8 cellular contexts compared by ENCODE assay signal in genomic region chr7:47552631-47553030, GRCh38. TPM values are rescaled to one million over a fixed set of nuclear protein-coding genes. Genes with fewer than 3 reads are reported as not detected.
DNase-seq lines count a peak whose midpoint lies in the region; ATAC-seq and TF ChIP-seq lines count a peak whose summit lies in the region.

No MANE protein-coding gene starts in this region.

- H3K27ac Mint-ChIP-seq in naive thymus-derived CD4-positive, alpha-beta T cell, result no peak overlapping the region

- peaks cover 0 to 4% (median 0%) of the 10 kb centered on the region in 7 donors for H3K4me1 Mint-ChIP-seq in naive thymus-derived CD4-positive, alpha-beta T cell

- H3K36me3 ChIP-seq in RWPE2 (ENCODE audit: low read depth), result 0 out of 2 replicates have a peak, but pooled peaks cover 5% of the 10 kb centered on the region
- no peaks in the 10 kb centered on the region for H3K36me3 ChIP-seq in naive thymus-derived CD4-positive, alpha-beta T cell (ENCODE audit: control insufficient read depth in 2 of 3, insufficient read depth in 3 of 3, low read length in 3 of 3)

- POLR2A ChIA-PET in naive thymus-derived CD4-positive, alpha-beta T cell (lab: Charles Lee), result no interaction called here

- H3K4me3 Mint-ChIP-seq in naive thymus-derived CD4-positive, alpha-beta T cell, result no peak overlapping the region

- no peaks in the 10 kb centered on the region for H3K27me3 Mint-ChIP-seq in naive thymus-derived CD4-positive, alpha-beta T cell

- H3K4me1 ChIP-seq in RWPE2 (ENCODE audit: insufficient read depth, poor library complexity, severe bottlenecking), result peaks cover 30% of the 10 kb centered on the region
- H3K4me1 ChIP-seq in naive thymus-derived CD4-positive, alpha-beta T cell (ENCODE audit: control insufficient read depth in 2 of 2, insufficient read depth in 2 of 2, low read length in 2 of 2), result no peaks in the 10 kb centered on the region

- H3K27me3 ChIP-seq in RWPE2 (ENCODE audit: insufficient read depth, poor library complexity, severe bottlenecking), result no peaks in the 10 kb centered on the region
- H3K27me3 ChIP-seq in naive thymus-derived CD4-positive, alpha-beta T cell (ENCODE audit: control insufficient read depth in 2 of 2, insufficient read depth in 2 of 2, low read length in 2 of 2), result no peaks in the 10 kb centered on the region

- H3K9me3 Mint-ChIP-seq in naive thymus-derived CD4-positive, alpha-beta T cell, result peaks cover 0 to 2% (median 0%) of the 10 kb centered on the region in 11 donors

- TF ChIP-seq CTCF in RWPE2 (IDR thresholded peaks at IDR 0.05; ENCODE audit: poor library complexity, severe bottlenecking) (no peak), omental fat pad (IDR thresholded peaks at IDR 0.05) (no peak)

- H3K4me3 ChIP-seq in RWPE2 (ENCODE audit: severe bottlenecking), result no peak overlapping the region
- H3K4me3 ChIP-seq in naive thymus-derived CD4-positive, alpha-beta T cell (ENCODE audit: low read length), result no peak overlapping the region

- intact Hi-C loops in naive thymus-derived CD4-positive, alpha-beta T cell (cut with micrococcal nuclease), result no loop called here

- H3K27ac ChIP-seq in RWPE2 (ENCODE audit: poor library complexity, severe bottlenecking), result peak overlapping the region; percentile 14
- H3K27ac ChIP-seq in naive thymus-derived CD4-positive, alpha-beta T cell (ENCODE audit: low read depth, low read length), result no peak overlapping the region

- DNase-seq in RWPE2 (ENCODE audit: low spot score), result no peak
- DNase-seq in omental fat pad (ENCODE audit: low spot score), result no peak
- DNase-seq in effector CD4-positive, alpha-beta T cell, result no peak
- no peak for DNase-seq in NCI-H2171 treated with DMSO at 0.1 percent for 48 hours (lab: John Stamatoyannopoulos, UW)
- no peak for DNase-seq in naive thymus-derived CD4-positive, alpha-beta T cell
- no peak for DNase-seq in activated gamma-delta T cell (lab: John Stamatoyannopoulos, UW)

- ATAC-seq in GM18517 (IDR thresholded peaks at IDR 0.05; ENCODE audit: unreplicated experiment), result peak; percentile 98
- peak; percentile 99 for ATAC-seq in HG02759 (IDR thresholded peaks at IDR 0.05; ENCODE audit: unreplicated experiment)
- peak; percentile 62 for ATAC-seq in RWPE2 (ENCODE audit: low read depth)
- ATAC-seq in omental fat pad (ENCODE audit: low FRiP score), result peak; percentile 81
- no peak for ATAC-seq in naive thymus-derived CD4-positive, alpha-beta T cell

- CTCF ChIA-PET in naive thymus-derived CD4-positive, alpha-beta T cell (lab: Charles Lee), result no interaction called here

- no peaks in the 10 kb centered on the region for H3K36me3 Mint-ChIP-seq in naive thymus-derived CD4-positive, alpha-beta T cell

- no peaks in the 10 kb centered on the region for H3K9me3 ChIP-seq in RWPE2 (ENCODE audit: severe bottlenecking)
- no peaks in the 10 kb centered on the region for H3K9me3 ChIP-seq in naive thymus-derived CD4-positive, alpha-beta T cell (ENCODE audit: control insufficient read depth in 2 of 3, low read length in 3 of 3)

RNA-seq across cellular contexts. Expression of gene TNS3, which starts 29.3 kb away (rescaled TPM):
- total RNA-seq in omental fat pad, result 100 to 1,000 TPM in 2 of 4 donors, 10 to 100 TPM in 2; 70.9 to 112 (median 98.6) TPM
- total RNA-seq in naive thymus-derived CD4-positive, alpha-beta T cell, result 10 to 100 TPM in 1 of 5 experiments, 1 to 10 TPM in 3, under 1 TPM in 1; 0.85 to 38.3 (median 2.6) TPM
- polyA plus RNA-seq in naive thymus-derived CD4-positive, alpha-beta T cell, result not detected
